8 cellular contexts compared by ENCODE assay signal in the genomic region with DNA sequence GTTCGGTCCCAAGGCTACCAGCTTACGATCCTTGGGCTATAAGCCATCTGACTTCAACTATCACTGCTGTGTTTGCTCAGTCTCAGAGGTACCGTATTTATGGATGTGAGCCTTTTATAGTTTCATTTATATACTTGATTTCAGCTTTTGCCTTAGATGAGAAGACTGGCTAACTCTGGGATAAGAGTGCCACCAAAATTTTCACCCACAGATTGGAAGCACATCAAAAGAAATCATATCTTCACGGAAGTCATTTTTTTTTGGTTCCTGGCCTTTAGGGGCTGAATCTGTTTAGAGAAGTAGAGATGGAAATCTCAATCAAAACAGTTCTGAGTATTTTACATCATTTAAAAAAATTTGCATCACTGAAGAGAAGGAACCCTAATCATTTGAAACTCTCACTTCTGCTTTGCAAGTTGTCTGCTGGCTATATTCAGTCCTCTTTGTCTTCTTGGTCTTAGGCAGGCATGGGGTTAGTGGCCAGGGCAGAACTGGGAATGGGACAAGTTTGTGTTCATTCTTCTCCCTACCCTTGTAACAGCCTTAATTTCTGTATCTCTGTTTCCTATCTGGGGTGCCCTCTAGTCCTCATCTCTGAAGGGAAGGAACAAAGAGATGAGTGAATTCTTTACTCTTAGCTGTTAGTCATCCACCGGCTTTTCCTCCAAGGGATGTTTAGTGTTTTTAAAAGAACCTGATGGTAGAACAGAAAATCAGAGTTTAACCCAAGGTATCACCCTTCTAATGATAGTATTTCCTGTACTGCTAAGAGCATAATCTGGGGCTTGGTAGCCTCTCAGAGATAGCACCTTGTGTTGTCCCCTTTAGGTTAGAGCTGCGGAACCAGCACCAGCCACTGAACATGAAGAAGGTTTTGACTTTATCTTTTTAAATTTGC. TPM values are rescaled to one million over a fixed set of nuclear protein-coding genes. Genes with fewer than 3 reads are reported as not detected.
A peak's percentile ranks its signal among the peaks of the same experiment; 100 is the strongest.
DNase-seq lines count a peak whose midpoint lies in the region; ATAC-seq and TF ChIP-seq lines count a peak whose summit lies in the region.

No MANE protein-coding gene starts in this region.

- no peaks in the 10 kb centered on the region for H3K27me3 Mint-ChIP-seq in effector memory CD8-positive, alpha-beta T cell

- no peak for DNase-seq in Jurkat, Clone E6-1 (ENCODE audit: low read depth, low spot score)
- no peak for DNase-seq in effector memory CD8-positive, alpha-beta T cell
- no peak for DNase-seq in KG1 (lab: John Stamatoyannopoulos, UW)
- DNase-seq in SJCRH30, result no peak
- no peak for DNase-seq in NCI-H774 (lab: John Stamatoyannopoulos, UW)
- DNase-seq in NCI-H146 (lab: John Stamatoyannopoulos, UW), result no peak

- peak overlapping the region; percentile 49 for H3K4me3 ChIP-seq in Jurkat, Clone E6-1 (ENCODE audit: low read length)
- H3K4me3 ChIP-seq in SJCRH30, result no peak overlapping the region

- H3K27me3 ChIP-seq in SJCRH30, result no peaks in the 10 kb centered on the region

- H3K9me3 Mint-ChIP-seq in effector memory CD8-positive, alpha-beta T cell, result no peaks in the 10 kb centered on the region

- H3K27ac Mint-ChIP-seq in effector memory CD8-positive, alpha-beta T cell, result peak overlapping the region; percentile 78 to 85

- H3K4me1 ChIP-seq in SJCRH30, result peaks cover 44% of the 10 kb centered on the region

- H3K9me3 ChIP-seq in SJCRH30 (replicated peaks), result no peaks in the 10 kb centered on the region

- H3K27ac ChIP-seq in SJCRH30, result no peak overlapping the region

- H3K4me1 Mint-ChIP-seq in effector memory CD8-positive, alpha-beta T cell (ENCODE audit: low read depth in 2 of 2), result peaks cover 78 to 90% of the 10 kb centered on the region in 2 donors

- peaks cover 18% of the 10 kb centered on the region for H3K36me3 Mint-ChIP-seq in effector memory CD8-positive, alpha-beta T cell (ENCODE audit: insufficient read depth)

- no peaks in the 10 kb centered on the region for H3K36me3 ChIP-seq in SJCRH30

- peak; percentile 67 for TF ChIP-seq POLR2A in GM18505 (IDR thresholded peaks at IDR 0.05; ENCODE audit: borderline replicate concordance, extremely low read depth, insufficient read depth, insufficient read length)

- ATAC-seq in GM18505 (IDR thresholded peaks at IDR 0.05; ENCODE audit: unreplicated experiment), result peak; percentile 46
- peak; percentile 54 for ATAC-seq in GM21717 (IDR thresholded peaks at IDR 0.05; ENCODE audit: unreplicated experiment)
- peak; percentile 32 for ATAC-seq in effector memory CD8-positive, alpha-beta T cell (replicated peaks)

- H3K4me3 Mint-ChIP-seq in effector memory CD8-positive, alpha-beta T cell, result peak overlapping the region; percentile 84 to 86

RNA-seq across cellular contexts. Expression of gene TNFAIP8, which starts 14.1 kb away (rescaled TPM):
- 105 TPM for polyA plus RNA-seq in Jurkat, Clone E6-1 (2012; ENCODE audit: insufficient read depth, insufficient read length)
- total RNA-seq in SJCRH30 (2014; rRNA removed; shearing (Covaris generic)), result 43.1 and 45.3 TPM in 2 replicates
